In the genomic region with DNA sequence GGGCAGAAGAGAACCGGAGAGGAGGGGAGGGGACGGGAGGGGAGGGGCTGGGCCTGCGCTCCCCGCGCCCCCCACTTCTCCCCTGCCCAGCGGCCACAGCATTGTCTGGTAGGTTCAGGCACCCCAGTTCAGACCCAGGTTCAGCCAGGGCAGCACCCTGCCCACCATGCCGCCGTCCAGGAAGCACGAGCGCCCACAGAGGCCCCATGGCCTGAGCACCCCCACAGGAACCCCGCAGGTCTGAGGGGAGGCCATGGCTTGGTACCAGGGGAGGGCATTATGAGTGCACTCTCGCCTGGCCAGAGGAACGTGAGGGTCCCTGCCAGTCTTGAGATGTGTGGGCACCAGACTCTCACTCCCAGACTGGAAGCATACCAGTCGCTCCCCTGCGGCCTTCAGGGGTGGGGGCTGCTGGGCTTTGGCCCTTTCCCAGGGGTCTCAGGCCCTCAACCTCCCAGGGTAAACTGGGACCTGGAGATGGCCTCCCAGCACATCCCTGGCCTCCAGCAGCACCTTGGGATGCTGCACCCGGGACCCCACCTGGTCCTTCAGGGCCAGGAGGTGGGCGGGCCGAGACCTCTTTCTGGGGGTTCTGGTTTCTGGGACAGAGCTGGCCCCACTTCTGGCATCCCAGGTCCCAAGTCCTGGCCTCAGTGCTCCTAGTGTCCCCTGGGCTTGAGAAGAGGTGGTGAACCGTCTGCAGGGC, we compare ENCODE assay signal across 9 cellular contexts. TPM values are rescaled to one million over a fixed set of nuclear protein-coding genes. Genes with fewer than 3 reads are reported as not detected.
DNase-seq lines count a peak whose midpoint lies in the region; ATAC-seq, FAIRE-seq and TF ChIP-seq lines count a peak whose summit lies in the region.
"Had no signal": no experiment of that assay in that cellular context is flagged by ENCODE, and none has a peak within 500 bp of the region (broad histone marks: within the 10 kb centered on the region; RNA-seq: fewer than 3 reads in every experiment).

No MANE protein-coding gene starts in this region.

- peak overlapping the region; percentile 73 for H3K23ac ChIP-seq in neuronal stem cell (ENCODE audit: low read depth, low read length, poor library complexity)

- H3K4me1 ChIP-seq in A549, result peaks cover 38% of the 10 kb centered on the region
- peaks cover 44% of the 10 kb centered on the region in 2 donors for H3K4me1 ChIP-seq in neuronal stem cell (ENCODE audit: control insufficient read depth in 2 of 2, insufficient read depth in 1 of 2, low read depth in 1 of 2, low read length in 2 of 2)

- H3K18ac ChIP-seq in neuronal stem cell (ENCODE audit: low read length), result peak overlapping the region; percentile 97

- no peak for TF ChIP-seq CTCF in A549 (IDR thresholded peaks at IDR 0.05)
- TF ChIP-seq CTCF in NB4 (IDR thresholded peaks at IDR 0.05; ENCODE audit: low read depth, low read length), result no peak
- no peak for TF ChIP-seq CTCF in CD4-positive, alpha-beta T cell (IDR thresholded peaks at IDR 0.05)

- H3K27ac Mint-ChIP-seq in effector memory CD8-positive, alpha-beta T cell, result no peak overlapping the region
- no peak overlapping the region for H3K27ac Mint-ChIP-seq in CD4-positive, alpha-beta T cell

- H3K9me3 ChIP-seq in A549 (no peaks in the 10 kb centered on the region), neuronal stem cell (replicated peaks in 1 of 2; ENCODE audit: control insufficient read depth in 2 of 2, insufficient read depth in 1 of 2, low read depth in 1 of 2, low read length in 2 of 2) (no peaks in the 10 kb centered on the region)
- no peaks in the 10 kb centered on the region for H3K9me3 ChIP-seq in CD4-positive, alpha-beta T cell (ENCODE audit: control insufficient read depth, low read length)

- no peaks in the 10 kb centered on the region for H3K9me3 Mint-ChIP-seq in effector memory CD8-positive, alpha-beta T cell
- no peaks in the 10 kb centered on the region for H3K9me3 Mint-ChIP-seq in CD4-positive, alpha-beta T cell

- peaks cover 3% of the 10 kb centered on the region for H3K36me3 Mint-ChIP-seq in effector memory CD8-positive, alpha-beta T cell (ENCODE audit: insufficient read depth)
- H3K36me3 Mint-ChIP-seq in CD4-positive, alpha-beta T cell (ENCODE audit: low read depth), result no peaks in the 10 kb centered on the region

- H3K4me1 Mint-ChIP-seq in effector memory CD8-positive, alpha-beta T cell (ENCODE audit: low read depth in 2 of 2), result peaks cover 0 to 5% of the 10 kb centered on the region in 2 donors
- H3K4me1 Mint-ChIP-seq in CD4-positive, alpha-beta T cell (ENCODE audit: low read depth), result no peaks in the 10 kb centered on the region

- TF ChIP-seq POLR2A in A549 (IDR thresholded peaks at IDR 0.05; ENCODE audit: low read length), result no peak
- no peak for TF ChIP-seq POLR2A in NB4 (IDR thresholded peaks at IDR 0.05; ENCODE audit: extremely low read depth, insufficient read length)

- peak overlapping the region; percentile 53 for H4K91ac ChIP-seq in neuronal stem cell (ENCODE audit: low read depth, low read length, poor library complexity)

- no peak for TF ChIP-seq RAD21 in A549 (conservative IDR thresholded peaks at IDR 0.05 in 1 of 2, IDR thresholded peaks at IDR 0.05 in 1 of 2)

- peak overlapping the region; percentile 97 for H2BK120ac ChIP-seq in neuronal stem cell (ENCODE audit: low read depth, low read length)

- peak overlapping the region; percentile 58 to 63 for H3K4me3 Mint-ChIP-seq in effector memory CD8-positive, alpha-beta T cell
- H3K4me3 Mint-ChIP-seq in CD4-positive, alpha-beta T cell, result no peak overlapping the region

- peaks cover 13 to 34% of the 10 kb centered on the region in 2 donors for H3K27me3 Mint-ChIP-seq in effector memory CD8-positive, alpha-beta T cell
- H3K27me3 Mint-ChIP-seq in CD4-positive, alpha-beta T cell, result peaks cover 20% of the 10 kb centered on the region

- H2AFZ ChIP-seq in neuronal stem cell (ENCODE audit: low read length), result peak overlapping the region; percentile 28

- ATAC-seq in A549 (0 out of 6 replicates have a peak, but pooled peaks of 1 of the 2 experiments have one; percentile 1), GM21360 (IDR thresholded peaks at IDR 0.05; ENCODE audit: unreplicated experiment) (no peak), HG03280 (IDR thresholded peaks at IDR 0.05; ENCODE audit: unreplicated experiment) (no peak)
- no peak for ATAC-seq in effector memory CD8-positive, alpha-beta T cell (replicated peaks)
- no peak for ATAC-seq in CD4-positive, alpha-beta T cell (ENCODE audit: poor library complexity)

- peak overlapping the region; percentile 99 for H2BK12ac ChIP-seq in neuronal stem cell (ENCODE audit: low read length)

- peak overlapping the region; percentile 90 for H2BK5ac ChIP-seq in neuronal stem cell (ENCODE audit: low read length)

- H2AK5ac ChIP-seq in neuronal stem cell (ENCODE audit: low read depth, low read length), result peak overlapping the region; percentile 100

- no peak for DNase-seq in A549 (ENCODE audit: low read depth in 1 of 2, low spot score in 1 of 2)
- peak; percentile 36 for DNase-seq in NB4 (ENCODE audit: low read depth)
- no peak for DNase-seq in effector memory CD8-positive, alpha-beta T cell
- no peak for DNase-seq in neuronal stem cell (ENCODE audit: low spot score)
- no peak for DNase-seq in CD4-positive, alpha-beta T cell
- no peak for DNase-seq in hippocampal formation (lab: John Stamatoyannopoulos, UW)

- intact Hi-C loops in CD4-positive, alpha-beta T cell (cut with DNase I, micrococcal nuclease), result no loop called here

- H3K14ac ChIP-seq in neuronal stem cell (ENCODE audit: low read length), result peak overlapping the region; percentile 97

- no peak overlapping the region for H3K9ac ChIP-seq in neuronal stem cell (ENCODE audit: low read depth, low read length, poor library complexity)

- peak overlapping the region; percentile 65 for H4K8ac ChIP-seq in neuronal stem cell (ENCODE audit: low read depth, low read length)

- POLR2A ChIA-PET in A549 (lab: Yijun Ruan, JAX), result interaction anchor here (1.6 kb wide), 1 partner anchor 19 kb away, joined by 5 read pairs; the partner anchor contains the start of gene DENND6B
- POLR2A ChIA-PET in CD4-positive, alpha-beta T cell (lab: Charles Lee), result no interaction called here

- no peak for TF ChIP-seq EP300 in A549 (IDR thresholded peaks at IDR 0.05)

- 19% methylated on average over 5 of the region's 19 CpGs for WGBS in A549 (ENCODE audit: missing lambda C conversion rate)
- WGBS in neuronal stem cell (ENCODE audit: extremely low coverage in 2 of 2, insufficient read length in 2 of 2, insufficient replicate concordance in 1 of 2), 2 donors, result no CpG with 5 or more reads among the region's 19 CpGs

- FAIRE-seq in A549 (lab: Jason Lieb, UNC), result no peak
- FAIRE-seq: endometrium had no signal

- CTCF ChIA-PET in A549 (lab: Yijun Ruan, JAX), result interaction anchor here (1.0 to 2.7 kb wide), 8 partner anchors 13 to 59 kb away, joined by 3 to 13 read pairs (median 4); partner anchors contain the start of gene DENND6B
- CTCF ChIA-PET in CD4-positive, alpha-beta T cell (lab: Charles Lee), result no interaction called here

- H3K79me1 ChIP-seq in neuronal stem cell (ENCODE audit: low read depth, low read length), result peaks cover 28% of the 10 kb centered on the region

- H3K27me3 ChIP-seq in neuronal stem cell (ENCODE audit: control insufficient read depth in 3 of 3, insufficient read depth in 3 of 3, low read depth in 1 of 3, low read length in 3 of 3), result no peaks in the 10 kb centered on the region
- peaks cover 38% of the 10 kb centered on the region for H3K27me3 ChIP-seq in CD4-positive, alpha-beta T cell (ENCODE audit: control insufficient read depth, insufficient read depth, low read length)

- no peak overlapping the region for H3K4me3 ChIP-seq in A549
- no peak overlapping the region for H3K4me3 ChIP-seq in NB4 (ENCODE audit: low read depth, low read length)
- H3K4me3 ChIP-seq in neuronal stem cell (ENCODE audit: low read length in 2 of 2), result no peak overlapping the region

- peaks cover 5 to 29% of the 10 kb centered on the region in 2 donors for H3K36me3 ChIP-seq in neuronal stem cell (replicated peaks in 1 of 2; ENCODE audit: control insufficient read depth in 2 of 2, insufficient read depth in 2 of 2, low read length in 2 of 2)

- H3K27ac ChIP-seq in A549, result peak overlapping the region; percentile 66 to 100
- H3K27ac ChIP-seq in neuronal stem cell (replicated peaks; ENCODE audit: low read length), result peak overlapping the region; percentile 81
- no peak overlapping the region for H3K27ac ChIP-seq in CD4-positive, alpha-beta T cell (ENCODE audit: low read depth, low read length)

- peak overlapping the region; percentile 100 for H2BK15ac ChIP-seq in neuronal stem cell (ENCODE audit: low read length)

- H3K4me2 ChIP-seq in A549, result peak overlapping the region; percentile 53; the same call in 2 of the 3 replicates
- no peak overlapping the region for H3K4me2 ChIP-seq in neuronal stem cell (ENCODE audit: insufficient read depth, low read length, poor library complexity, severe bottlenecking)

- peak overlapping the region; percentile 95 for H3K4ac ChIP-seq in neuronal stem cell (ENCODE audit: low read length)

RNA-seq across cellular contexts. Expression of gene PLXNB2, which starts 0.6 kb away (rescaled TPM):
- polyA plus RNA-seq in A549 (2011; rRNA removed), result 24.6 and 32.4 TPM in 2 replicates
- polyA plus RNA-seq in A549 (2012; cell fraction: cytosol; rRNA removed), result 42.6 and 58.7 TPM in 2 replicates
- polyA plus RNA-seq in A549 (2012; cell fraction: nucleus; rRNA removed), result 186 and 235 TPM in 2 replicates
- polyA plus RNA-seq in A549 (2017; fragmentation: RNase III; extraction: RNeasy Plus Mini Kit Qiagen cat#74134 plus additional on column Dnase treatment), result 64.4 to 67.2 TPM (median 65.0 TPM) in 3 replicates
- polyA minus RNA-seq in A549 (2011; rRNA and poly(A)+ RNA removed), result 52.7 and 56.9 TPM in 2 replicates
- polyA plus RNA-seq in neuronal stem cell (2013, experiment 1 of 2), result 71.0 TPM
- 69.8 TPM for polyA plus RNA-seq in neuronal stem cell (2013, experiment 2 of 2)
- total RNA-seq in CD4-positive, alpha-beta T cell, result 1 to 10 TPM; 2.8 to 3.9 TPM

RNA-seq across cellular contexts. Expression of gene DENND6B, which starts 18.8 kb away (rescaled TPM):
- polyA plus RNA-seq in A549 (2011; rRNA removed), result 1.6 and 1.7 TPM in 2 replicates
- 1.3 and 2.1 TPM in 2 replicates for polyA plus RNA-seq in A549 (2012; cell fraction: cytosol; rRNA removed)
- 13.3 and 14.5 TPM in 2 replicates for polyA plus RNA-seq in A549 (2012; cell fraction: nucleus; rRNA removed)
- polyA plus RNA-seq in A549 (2017; fragmentation: RNase III; extraction: RNeasy Plus Mini Kit Qiagen cat#74134 plus additional on column Dnase treatment), result 1.7 to 2.3 TPM (median 1.9 TPM) in 3 replicates
- 1.0 and 1.4 TPM in 2 replicates for polyA minus RNA-seq in A549 (2011; rRNA and poly(A)+ RNA removed)
- 12.7 TPM for polyA plus RNA-seq in neuronal stem cell (2013, experiment 1 of 2)
- 11.7 TPM for polyA plus RNA-seq in neuronal stem cell (2013, experiment 2 of 2)
- 1 to 10 TPM; 1.8 to 1.9 TPM for total RNA-seq in CD4-positive, alpha-beta T cell

RNA-seq across cellular contexts. Expression of gene PPP6R2, which starts 35.1 kb away (rescaled TPM):
- polyA plus RNA-seq in A549 (2011; rRNA removed) (9.5 and 9.6 TPM in 2 replicates), A549 (2017; fragmentation: RNase III; extraction: RNeasy Plus Mini Kit Qiagen cat#74134 plus additional on column Dnase treatment) (13.2 to 15.1 TPM (median 14.7 TPM) in 3 replicates)
- polyA plus RNA-seq in A549 (2012; cell fraction: cytosol; rRNA removed), result 10.9 and 13.1 TPM in 2 replicates
- 54.7 and 59.5 TPM in 2 replicates for polyA plus RNA-seq in A549 (2012; cell fraction: nucleus; rRNA removed)
- 12.9 and 13.4 TPM in 2 replicates for polyA minus RNA-seq in A549 (2011; rRNA and poly(A)+ RNA removed)
- 26.8 TPM for polyA plus RNA-seq in neuronal stem cell (2013, experiment 1 of 2)
- polyA plus RNA-seq in neuronal stem cell (2013, experiment 2 of 2), result 24.9 TPM
- total RNA-seq in CD4-positive, alpha-beta T cell, result 10 to 100 TPM; 47.1 to 48.0 TPM

RNA-seq across cellular contexts. Expression of gene MAPK11, which starts 37.9 kb away (rescaled TPM):
- polyA plus RNA-seq in A549 (2011; rRNA removed) (1.6 and 3.0 TPM in 2 replicates), A549 (2017; fragmentation: RNase III; extraction: RNeasy Plus Mini Kit Qiagen cat#74134 plus additional on column Dnase treatment) (5.5 to 7.4 TPM (median 5.7 TPM) in 3 replicates)
- 4.9 and 6.3 TPM in 2 replicates for polyA plus RNA-seq in A549 (2012; cell fraction: cytosol; rRNA removed)
- 23.4 and 25.4 TPM in 2 replicates for polyA plus RNA-seq in A549 (2012; cell fraction: nucleus; rRNA removed)
- polyA minus RNA-seq in A549 (2011; rRNA and poly(A)+ RNA removed), result 2.8 and 4.9 TPM in 2 replicates
- 4.0 TPM for polyA plus RNA-seq in neuronal stem cell (2013, experiment 1 of 2)
- polyA plus RNA-seq in neuronal stem cell (2013, experiment 2 of 2), result 3.6 TPM
- 1 to 10 TPM; 4.2 to 4.9 TPM for total RNA-seq in CD4-positive, alpha-beta T cell

RNA-seq across cellular contexts. Expression of gene MAPK12, which starts 46.6 kb away (rescaled TPM):
- polyA plus RNA-seq in A549 (2011; rRNA removed), result 12.5 and 13.5 TPM in 2 replicates
- polyA plus RNA-seq in A549 (2012; cell fraction: cytosol; rRNA removed), result 29.7 and 32.2 TPM in 2 replicates
- 124 and 133 TPM in 2 replicates for polyA plus RNA-seq in A549 (2012; cell fraction: nucleus; rRNA removed)
- 24.1 to 26.0 TPM (median 25.8 TPM) in 3 replicates for polyA plus RNA-seq in A549 (2017; fragmentation: RNase III; extraction: RNeasy Plus Mini Kit Qiagen cat#74134 plus additional on column Dnase treatment)
- polyA minus RNA-seq in A549 (2011; rRNA and poly(A)+ RNA removed), result 13.0 and 15.1 TPM in 2 replicates
- 28.8 TPM for polyA plus RNA-seq in neuronal stem cell (2013, experiment 1 of 2)
- 28.1 TPM for polyA plus RNA-seq in neuronal stem cell (2013, experiment 2 of 2)
- 1 to 10 TPM; 1.2 to 1.3 TPM for total RNA-seq in CD4-positive, alpha-beta T cell
